In genomic region chr9:81083821-81084512, GRCh38 we compare ENCODE assay signal across 14 cellular contexts.
DNase-seq lines count a peak whose midpoint lies in the region; ATAC-seq and TF ChIP-seq lines count a peak whose summit lies in the region.
"Had no signal": no experiment of that assay in that cellular context is flagged by ENCODE, and none has a peak within 500 bp of the region (broad histone marks: within the 10 kb centered on the region; RNA-seq: fewer than 3 reads in every experiment).

No MANE protein-coding gene starts in this region.

- H3K4me3 Mint-ChIP-seq in WTC11, result no peak overlapping the region
- H3K4me3 Mint-ChIP-seq: activated B cell treated with CpG ODN at 0.5 μM for 24 hours; activated naive CD4-positive, alpha-beta T cell treated with anti-CD3 and anti-CD28 coated beads, Interleukin-2, amount 10 ng/mL, durations not matched to agents 7 days and 5 days had no signal

- no peaks in the 10 kb centered on the region for H3K27me3 Mint-ChIP-seq in WTC11 (ENCODE audit: low read depth)
- H3K27me3 Mint-ChIP-seq: activated B cell treated with CpG ODN at 0.5 μM for 24 hours; activated naive CD4-positive, alpha-beta T cell treated with anti-CD3 and anti-CD28 coated beads, Interleukin-2, amount 10 ng/mL, durations not matched to agents 7 days and 5 days had no signal

- no peak overlapping the region for H3K27ac Mint-ChIP-seq in WTC11
- H3K27ac Mint-ChIP-seq: activated B cell treated with CpG ODN at 0.5 μM for 24 hours; activated naive CD4-positive, alpha-beta T cell treated with anti-CD3 and anti-CD28 coated beads, Interleukin-2, amount 10 ng/mL, durations not matched to agents 7 days and 5 days had no signal

- TF ChIP-seq CTCF in foreskin fibroblast (IDR thresholded peaks at IDR 0.05; ENCODE audit: low read depth, low read length) (no peak), WTC11 (IDR thresholded peaks at IDR 0.05) (no peak)

- no peak overlapping the region for H3K4me3 ChIP-seq in foreskin fibroblast (ENCODE audit: low read depth in 1 of 2, low read length in 2 of 2)
- H3K4me3 ChIP-seq: psoas muscle had no signal

- no peaks in the 10 kb centered on the region for H3K36me3 Mint-ChIP-seq in WTC11
- H3K36me3 Mint-ChIP-seq: activated naive CD4-positive, alpha-beta T cell treated with anti-CD3 and anti-CD28 coated beads, Interleukin-2, amount 10 ng/mL, durations not matched to agents 7 days and 5 days had no signal

- POLR2A ChIA-PET in WTC11 (lab: Charles Lee), result no interaction called here

- H3K4me1 Mint-ChIP-seq in WTC11, result peaks cover 9% of the 10 kb centered on the region
- H3K4me1 Mint-ChIP-seq: activated naive CD4-positive, alpha-beta T cell treated with anti-CD3 and anti-CD28 coated beads, Interleukin-2, amount 10 ng/mL, durations not matched to agents 7 days and 5 days had no signal

- CTCF ChIA-PET in WTC11 (lab: Charles Lee), result no interaction called here

- ATAC-seq in WTC11, result no peak
- ATAC-seq: esophagus mucosa, left ventricle myocardium superior, psoas muscle had no signal

- H3K9me3 Mint-ChIP-seq in WTC11, result no peaks in the 10 kb centered on the region

- DNase-seq in COLO829 (ENCODE audit: low spot score), result peak; percentile 85
- DNase-seq in HCEC 1CT, result peak; percentile 75
- DNase-seq in RPMI7951 (ENCODE audit: low read depth), result peak; percentile 66
- DNase-seq in foreskin fibroblast, result peak; percentile 45 to 72
- DNase-seq in NCI-H2171 treated with DMSO at 0.1 percent for 48 hours (lab: John Stamatoyannopoulos, UW), result no peak
- DNase-seq in NCI-H82 (lab: John Stamatoyannopoulos, UW), result no peak
- DNase-seq in NCI-H1930 (lab: John Stamatoyannopoulos, UW), result no peak
- DNase-seq in WTC11 (ENCODE audit: low spot score), result no peak
- DNase-seq: activated B cell treated with CpG ODN at 0.5 μM for 24 hours; activated naive CD4-positive, alpha-beta T cell treated with anti-CD3 and anti-CD28 coated beads, Interleukin-2, amount 10 ng/mL, durations not matched to agents 7 days and 5 days; Karpas-422; left ventricle myocardium superior; psoas muscle had no signal

TF ChIP-seq in WTC11, 78 proteins besides CTCF, POLR2A, EP300 and RAD21:
- TF ChIP-seq ZNF532 (CRISPR knock-in tag; IDR thresholded peaks at IDR 0.05; ENCODE audit: borderline replicate concordance) (no peak), MYBL2 (CRISPR knock-in tag; IDR thresholded peaks at IDR 0.05) (no peak), ZSCAN18 (CRISPR knock-in tag; IDR thresholded peaks at IDR 0.05) (no peak), ATF6 (CRISPR knock-in tag; IDR thresholded peaks at IDR 0.05) (no peak), SP1 (CRISPR knock-in tag; conservative IDR thresholded peaks at IDR 0.05) (no peak), NR3C1 (CRISPR knock-in tag; conservative IDR thresholded peaks at IDR 0.05; ENCODE audit: low read depth) (no peak), E2F4 (CRISPR knock-in tag; IDR thresholded peaks at IDR 0.05; ENCODE audit: borderline replicate concordance, low read depth) (no peak), CREB1 (CRISPR knock-in tag; IDR thresholded peaks at IDR 0.05) (no peak), SMAD3 (CRISPR knock-in tag; IDR thresholded peaks at IDR 0.05; ENCODE audit: borderline replicate concordance) (no peak), MLX (CRISPR knock-in tag; IDR thresholded peaks at IDR 0.05) (no peak), ZNF263 (CRISPR knock-in tag; IDR thresholded peaks at IDR 0.05; ENCODE audit: low read depth) (no peak), MAX (CRISPR knock-in tag; IDR thresholded peaks at IDR 0.05) (no peak), HMGXB4 (CRISPR knock-in tag; IDR thresholded peaks at IDR 0.05) (no peak), RORB (CRISPR knock-in tag; IDR thresholded peaks at IDR 0.05) (no peak)

Comparison
In these comparisons a context has a peak if more than half of its experiments do, and no peak if none do; other contexts are left out.
1. DNase-seq: peak in COLO829 (single experiment), HCEC 1CT (single experiment), RPMI7951 (single experiment) and foreskin fibroblast (2 of 2); none in NCI-H2171 treated with DMSO at 0.1 percent for 48 hours (single experiment), NCI-H82 (single experiment), NCI-H1930 (0 of 2) and WTC11 (single experiment).